In genomic region chr22:19239464-19239863, GRCh38 we compare ENCODE assay signal across 1 cellular context.
TF ChIP-seq lines count a peak whose summit lies in the region.

No MANE protein-coding gene starts in this region.

TF ChIP-seq in K562, 482 proteins besides CTCF, POLR2A, EP300 and RAD21:
- TF ChIP-seq ZBTB11 (CRISPR knock-in tag; IDR thresholded peaks at IDR 0.05) (no peak), ETV6 (IDR thresholded peaks at IDR 0.05; ENCODE audit: borderline replicate concordance in 1 of 2, low read depth in 2 of 2, low read length in 1 of 2) (no peak), ETV6 (CRISPR knock-in tag; IDR thresholded peaks at IDR 0.05; ENCODE audit: borderline replicate concordance) (no peak), ID3 (CRISPR knock-in tag; IDR thresholded peaks at IDR 0.05) (no peak), ID3 (tag; IDR thresholded peaks at IDR 0.05) (no peak), ZC3H4 (CRISPR knock-in tag; IDR thresholded peaks at IDR 0.05; ENCODE audit: borderline replicate concordance) (0 out of 2 replicates have a peak, but pooled peaks have one; percentile 61), HDAC6 (IDR thresholded peaks at IDR 0.05; ENCODE audit: low read depth, low read length) (0 out of 2 replicates have a peak, but pooled peaks have one; percentile 51), BCOR (IDR thresholded peaks at IDR 0.05) (no peak), SETDB1 (IDR thresholded peaks at IDR 0.05; ENCODE audit: low read length) (peak; percentile 55), ZBTB2 (IDR thresholded peaks at IDR 0.05) (no peak), ZBTB1 (CRISPR knock-in tag; IDR thresholded peaks at IDR 0.05; ENCODE audit: borderline replicate concordance, low read depth) (no peak), ZNF121 (CRISPR knock-in tag; conservative IDR thresholded peaks at IDR 0.05) (no peak), MAZ (CRISPR knock-in tag; conservative IDR thresholded peaks at IDR 0.05 in 1 of 2, IDR thresholded peaks at IDR 0.05 in 1 of 2) (no peak), ATF4 (CRISPR knock-in tag; IDR thresholded peaks at IDR 0.05) (no peak), SFPQ (IDR thresholded peaks at IDR 0.05; ENCODE audit: low read depth, low read length) (no peak), HDAC8 (tag; IDR thresholded peaks at IDR 0.05) (no peak), ESRRB (CRISPR knock-in tag; IDR thresholded peaks at IDR 0.05; ENCODE audit: borderline replicate concordance) (no peak), HIVEP1 (CRISPR knock-in tag; IDR thresholded peaks at IDR 0.05) (no peak), MLX (CRISPR knock-in tag; conservative IDR thresholded peaks at IDR 0.05) (0 out of 4 replicates have a peak, but pooled peaks of 1 of the 2 experiments have one; percentile 74), DIDO1 (tag; IDR thresholded peaks at IDR 0.05; ENCODE audit: low read depth) (no peak), NBN (IDR thresholded peaks at IDR 0.05; ENCODE audit: low read depth) (no peak), TAL1 (IDR thresholded peaks at IDR 0.05) (no peak), CAMTA2 (CRISPR knock-in tag; conservative IDR thresholded peaks at IDR 0.05) (no peak), TEAD4 (IDR thresholded peaks at IDR 0.05; ENCODE audit: low read length) (no peak), TEAD4 (CRISPR knock-in tag; IDR thresholded peaks at IDR 0.05; ENCODE audit: borderline replicate concordance) (peak; percentile 9; the same call in 1 of the 2 replicates)
